Comparison of ENCODE assay signal across 12 cellular contexts in the genomic region with DNA sequence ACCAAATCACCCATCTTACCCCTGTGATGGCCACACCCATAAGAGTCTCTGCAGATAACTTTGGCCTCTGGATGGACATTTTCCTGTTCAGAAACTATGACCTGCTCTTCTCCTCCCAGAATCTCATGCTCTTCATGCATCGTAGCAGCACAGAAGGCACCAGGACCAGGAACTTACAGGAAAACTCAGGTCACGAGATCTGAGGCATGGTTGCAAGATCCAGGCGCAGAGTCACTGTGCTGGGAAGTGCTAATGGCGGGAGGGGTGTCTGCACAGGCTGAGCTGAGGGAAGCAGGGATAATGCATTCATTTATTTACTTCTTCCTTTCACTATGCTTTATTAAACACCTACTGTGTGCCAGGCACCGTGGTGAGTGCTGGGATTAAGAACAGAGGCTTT. TPM values are rescaled to one million over a fixed set of nuclear protein-coding genes. Genes with fewer than 3 reads are reported as not detected.
"Had no signal": no experiment of that assay in that cellular context is flagged by ENCODE, and none has a peak within 500 bp of the region (broad histone marks: within the 10 kb centered on the region; RNA-seq: fewer than 3 reads in every experiment).

No MANE protein-coding gene starts in this region.

- DNase-seq: activated CD4-positive, alpha-beta T cell treated with anti-CD3 and anti-CD28 coated beads, Interleukin-2, amount 50 U/mL, for 1 hour; activated effector memory CD4-positive, alpha-beta T cell treated with Interleukin-2 at 50 U/mL for 16 hours; amniotic stem cell; kidney; ovary; transverse colon had no signal

- H3K9me3 ChIP-seq: gastroesophageal sphincter, ovary, transverse colon had no signal

- H3K36me3 ChIP-seq: gastroesophageal sphincter, ovary, transverse colon had no signal

- H3K4me3 ChIP-seq: gastroesophageal sphincter, ovary, transverse colon had no signal

- H3K36me3 Mint-ChIP-seq: activated naive CD4-positive, alpha-beta T cell treated with anti-CD3 and anti-CD28 coated beads, Interleukin-2, amount 50 U/mL, for 72 hours; mesothelial cell of epicardium; stimulated activated memory B cell treated with anti-CD40 and anti-IgM and Interleukin-4, amounts not matched to agents 10 μg/mL and 1 μg/mL and 100 μg/mL, for 72 hours had no signal

- H3K27ac ChIP-seq: gastroesophageal sphincter, ovary, transverse colon had no signal

- H3K4me1 Mint-ChIP-seq: stimulated activated memory B cell treated with anti-CD40 and anti-IgM and Interleukin-4, amounts not matched to agents 10 μg/mL and 1 μg/mL and 100 μg/mL, for 72 hours had no signal

- H3K27ac Mint-ChIP-seq: activated naive CD4-positive, alpha-beta T cell treated with anti-CD3 and anti-CD28 coated beads, Interleukin-2, amount 50 U/mL, for 72 hours; mesothelial cell of epicardium; stimulated activated memory B cell treated with anti-CD40 and anti-IgM and Interleukin-4, amounts not matched to agents 10 μg/mL and 1 μg/mL and 100 μg/mL, for 72 hours; T-helper 2 cell treated with Interferon-gamma antibody and Interleukin-4, amounts not matched to agents 5 μg/mL and 100 μg/mL, for 36 hours had no signal

- H3K4me1 ChIP-seq: transverse colon had no signal

- H3K4me3 Mint-ChIP-seq: mesothelial cell of epicardium; neural crest cell; stimulated activated memory B cell treated with anti-CD40 and anti-IgM and Interleukin-4, amounts not matched to agents 10 μg/mL and 1 μg/mL and 100 μg/mL, for 72 hours; T-helper 2 cell treated with Interferon-gamma antibody and Interleukin-4, amounts not matched to agents 5 μg/mL and 100 μg/mL, for 36 hours had no signal

- ATAC-seq: activated naive CD4-positive, alpha-beta T cell treated with anti-CD3 and anti-CD28 coated beads, Interleukin-2, amount 50 U/mL, for 72 hours; stimulated activated memory B cell treated with anti-CD40 and anti-IgM and Interleukin-4, amounts not matched to agents 10 μg/mL and 1 μg/mL and 100 μg/mL, for 72 hours had no signal

- H3K9me3 Mint-ChIP-seq: activated naive CD4-positive, alpha-beta T cell treated with anti-CD3 and anti-CD28 coated beads, Interleukin-2, amount 50 U/mL, for 72 hours; mesothelial cell of epicardium; neural crest cell; stimulated activated memory B cell treated with anti-CD40 and anti-IgM and Interleukin-4, amounts not matched to agents 10 μg/mL and 1 μg/mL and 100 μg/mL, for 72 hours; T-helper 2 cell treated with Interferon-gamma antibody and Interleukin-4, amounts not matched to agents 5 μg/mL and 100 μg/mL, for 36 hours had no signal

- H3K27me3 ChIP-seq: gastroesophageal sphincter, ovary, transverse colon had no signal

RNA-seq across cellular contexts. Expression of gene LOXL4, which starts 48.2 kb away (rescaled TPM):
- total RNA-seq: activated naive CD4-positive, alpha-beta T cell treated with anti-CD3 and anti-CD28 coated beads, Interleukin-2, amount 50 U/mL, for 72 hours had no signal
